29 cellular contexts compared by ENCODE assay signal in genomic region chr12:23236056-23236455, GRCh38.
"Had no signal": no experiment of that assay in that cellular context is flagged by ENCODE, and none has a peak within 500 bp of the region (broad histone marks: within the 10 kb centered on the region; RNA-seq: fewer than 3 reads in every experiment).

No MANE protein-coding gene starts in this region.

- H3K27ac ChIP-seq: brain microvascular endothelial cell, esophagus muscularis mucosa, foreskin keratinocyte, gastrocnemius medialis, heart left ventricle had no signal

- H3K4me1 Mint-ChIP-seq: activated CD4-positive, alpha-beta memory T cell treated with anti-CD3 and anti-CD28 coated beads, Interleukin-2, amount 10 ng/mL, durations not matched to agents 7 days and 5 days; activated CD4-positive, alpha-beta T cell treated with anti-CD3 and anti-CD28 coated beads, Interleukin-2, amount 10 ng/mL, durations not matched to agents 7 days and 5 days had no signal

- H3K36me3 Mint-ChIP-seq: activated naive CD8-positive, alpha-beta T cell had no signal

- H3K36me3 ChIP-seq: brain microvascular endothelial cell, esophagus muscularis mucosa, gastrocnemius medialis, heart left ventricle had no signal

- H3K9me3 ChIP-seq: esophagus muscularis mucosa, gastrocnemius medialis, heart left ventricle had no signal

- H3K9me3 Mint-ChIP-seq: activated CD4-positive, alpha-beta memory T cell treated with anti-CD3 and anti-CD28 coated beads, Interleukin-2, amount 10 ng/mL, durations not matched to agents 7 days and 5 days; activated CD4-positive, alpha-beta T cell treated with anti-CD3 and anti-CD28 coated beads, Interleukin-2, amount 10 ng/mL, durations not matched to agents 7 days and 5 days; activated T-cell treated with anti-CD3 and anti-CD28 coated beads, Interleukin-2, amount 50 U/mL, for 24 hours; activated T-cell treated with anti-CD3 and anti-CD28 coated beads, Interleukin-2, amount 50 U/mL, for 72 hours had no signal

- DNase-seq: activated CD4-positive, alpha-beta memory T cell treated with anti-CD3 and anti-CD28 coated beads, Interleukin-2, amount 10 ng/mL, durations not matched to agents 7 days and 5 days; activated CD4-positive, alpha-beta T cell treated with anti-CD3 and anti-CD28 coated beads for 4 hours; activated CD4-positive, alpha-beta T cell treated with anti-CD3 and anti-CD28 coated beads, Interleukin-2, amount 10 ng/mL, durations not matched to agents 7 days and 5 days; activated CD4-positive, alpha-beta T cell treated with anti-CD3 and anti-CD28 coated beads, Interleukin-2, amount 50 U/mL, for 4 hours; activated CD4-positive, CD25-positive, alpha-beta regulatory T cell; activated CD4-positive, CD25-positive, alpha-beta regulatory T cell treated with anti-CD3 and anti-CD28 coated beads, Interleukin-2, amount 50 U/mL, for 72 hours; activated CD8-positive, alpha-beta memory T cell treated with anti-CD3 and anti-CD28 coated beads, Interleukin-2, amount 50 U/mL, for 48 hours; activated gamma-delta T cell; activated naive CD4-positive, alpha-beta T cell; activated naive CD4-positive, alpha-beta T cell treated with anti-CD3 and anti-CD28 coated beads, Interleukin-2, amount 50 U/mL, for 16 hours; activated T-cell treated with anti-CD3 and anti-CD28 coated beads for 4 hours; activated T-cell treated with anti-CD3 and anti-CD28 coated beads, Interleukin-2, amount 50 U/mL, for 24 hours; activated T-cell treated with anti-CD3 and anti-CD28 coated beads, Interleukin-2, amount 50 U/mL, for 72 hours; amniotic stem cell; anterior cingulate cortex; brain microvascular endothelial cell; caudate nucleus; cortex of kidney; dermis blood vessel endothelial cell; effector CD4-positive, alpha-beta T cell; effector memory CD8-positive, alpha-beta T cell; erythroblast; foreskin keratinocyte; gastrocnemius medialis; glutamatergic neuron; heart left ventricle; T-helper 2 cell had no signal

- H3K27me3 ChIP-seq: brain microvascular endothelial cell, esophagus muscularis mucosa, foreskin keratinocyte, gastrocnemius medialis, heart left ventricle had no signal

- H3K4me3 Mint-ChIP-seq: activated CD4-positive, alpha-beta memory T cell treated with anti-CD3 and anti-CD28 coated beads, Interleukin-2, amount 10 ng/mL, durations not matched to agents 7 days and 5 days; activated CD4-positive, alpha-beta T cell treated with anti-CD3 and anti-CD28 coated beads, Interleukin-2, amount 10 ng/mL, durations not matched to agents 7 days and 5 days; activated naive CD8-positive, alpha-beta T cell; activated T-cell treated with anti-CD3 and anti-CD28 coated beads, Interleukin-2, amount 50 U/mL, for 24 hours; activated T-cell treated with anti-CD3 and anti-CD28 coated beads, Interleukin-2, amount 50 U/mL, for 72 hours; effector memory CD8-positive, alpha-beta T cell had no signal

- H3K4me3 ChIP-seq: esophagus muscularis mucosa, gastrocnemius medialis, heart left ventricle had no signal

- H3K4me1 ChIP-seq: foreskin keratinocyte, gastrocnemius medialis had no signal

- H3K27ac Mint-ChIP-seq: activated CD4-positive, alpha-beta memory T cell treated with anti-CD3 and anti-CD28 coated beads, Interleukin-2, amount 10 ng/mL, durations not matched to agents 7 days and 5 days; activated CD4-positive, alpha-beta T cell treated with anti-CD3 and anti-CD28 coated beads, Interleukin-2, amount 10 ng/mL, durations not matched to agents 7 days and 5 days; activated naive CD8-positive, alpha-beta T cell; activated T-cell treated with anti-CD3 and anti-CD28 coated beads, Interleukin-2, amount 50 U/mL, for 24 hours; activated T-cell treated with anti-CD3 and anti-CD28 coated beads, Interleukin-2, amount 50 U/mL, for 72 hours; effector memory CD8-positive, alpha-beta T cell had no signal

- H3K27me3 Mint-ChIP-seq: activated CD4-positive, alpha-beta memory T cell treated with anti-CD3 and anti-CD28 coated beads, Interleukin-2, amount 10 ng/mL, durations not matched to agents 7 days and 5 days; activated CD4-positive, alpha-beta T cell treated with anti-CD3 and anti-CD28 coated beads, Interleukin-2, amount 10 ng/mL, durations not matched to agents 7 days and 5 days; activated naive CD8-positive, alpha-beta T cell; activated T-cell treated with anti-CD3 and anti-CD28 coated beads, Interleukin-2, amount 50 U/mL, for 24 hours; effector memory CD8-positive, alpha-beta T cell had no signal

- ATAC-seq: activated T-cell treated with anti-CD3 and anti-CD28 coated beads, Interleukin-2, amount 50 U/mL, for 72 hours; effector memory CD8-positive, alpha-beta T cell; foreskin keratinocyte; gastrocnemius medialis; heart left ventricle had no signal
